In genomic region chr10:106789623-106790022, GRCh38 we compare ENCODE assay signal across 9 cellular contexts.
"Had no signal": no experiment of that assay in that cellular context is flagged by ENCODE, and none has a peak within 500 bp of the region (broad histone marks: within the 10 kb centered on the region; RNA-seq: fewer than 3 reads in every experiment).

No MANE protein-coding gene starts in this region.

- H3K4me2 ChIP-seq: GM23338 had no signal

- H3K9ac ChIP-seq: GM23248 had no signal

- H3K4me3 Mint-ChIP-seq: GM23338, H9, HFFc6 had no signal

- DNase-seq: GM23248, GOT3, H7, H9, HCEC 1CT, HFFc6 had no signal

- H2AFZ ChIP-seq: GM23248, GM23338 had no signal

- H3K27ac ChIP-seq: GM23248 had no signal

- H3K27ac Mint-ChIP-seq: GM23338, HFFc6 had no signal

- ATAC-seq: GM23338, HCT116 had no signal

- H3K4me3 ChIP-seq: GM23248, GM23338, HAP-1 had no signal

- H3K9me3 ChIP-seq: HAP-1 had no signal

- H3K4me1 ChIP-seq: HAP-1 had no signal

- H3K36me3 ChIP-seq: HAP-1 had no signal
